In the genomic region with DNA sequence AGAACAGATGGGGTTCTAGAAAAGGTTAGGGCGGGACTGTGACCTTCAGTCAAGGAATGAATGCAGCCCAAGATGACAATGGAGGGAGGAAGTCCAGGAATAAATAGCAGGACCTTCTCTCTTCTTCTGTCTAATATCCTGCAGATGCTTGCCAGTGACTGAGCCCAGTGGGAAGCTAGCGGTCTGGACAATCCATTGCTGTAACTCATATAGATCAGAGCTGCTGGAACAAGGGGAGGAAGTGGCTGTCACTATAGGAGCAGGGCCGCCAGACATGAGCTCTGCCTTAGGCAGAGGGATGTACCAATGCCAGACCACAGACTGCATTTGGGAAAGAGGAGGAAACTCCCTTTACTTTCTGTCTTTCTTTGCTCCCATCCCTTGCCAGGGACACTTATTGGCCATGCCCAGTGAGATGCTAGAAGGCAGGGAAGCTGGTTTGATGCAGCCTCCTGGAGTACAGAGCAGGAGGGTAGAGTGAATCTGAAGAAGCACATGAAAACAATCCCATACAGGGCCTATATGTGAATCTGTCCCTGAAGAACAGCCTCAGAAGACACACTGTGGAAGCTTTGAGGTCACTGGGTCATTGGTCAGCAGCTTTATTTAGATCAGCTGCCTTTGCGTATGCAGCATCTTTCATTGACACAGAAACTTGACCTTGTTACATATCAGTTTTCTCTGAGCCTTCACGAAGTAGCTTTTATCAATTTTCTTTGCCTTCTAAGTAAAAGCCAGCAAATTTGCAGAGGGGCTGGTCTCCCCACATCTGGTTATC, we compare ENCODE assay signal across 11 cellular contexts.
"Had no signal": no experiment of that assay in that cellular context is flagged by ENCODE, and none has a peak within 500 bp of the region (broad histone marks: within the 10 kb centered on the region; RNA-seq: fewer than 3 reads in every experiment).

No MANE protein-coding gene starts in this region.

- H3K4me3 ChIP-seq: thoracic aorta had no signal

- DNase-seq: activated CD4-positive, alpha-beta memory T cell treated with anti-CD3 and anti-CD28 coated beads for 36 hours; activated T-cell treated with anti-CD3 and anti-CD28 coated beads, Interleukin-2, amount 50 U/mL, for 4 hours; effector CD4-positive, alpha-beta T cell; hypothalamus; natural killer cell; stimulated activated CD4-positive, alpha-beta T cell treated with anti-CD3 and anti-CD28 coated beads, Interleukin-2, amount 100 ng/mL, for 48 hours; stimulated activated CD8-positive, alpha-beta memory T cell treated with anti-CD3 and anti-CD28 coated beads, Interleukin-4, amount 100 ng/mL, for 48 hours; stimulated activated naive CD8-positive, alpha-beta T cell treated with anti-CD3 and anti-CD28 coated beads, Interleukin-15, amount 100 ng/mL, for 72 hours; T-helper 9 cell had no signal

- H3K9me3 ChIP-seq: thoracic aorta had no signal

- H3K27ac ChIP-seq: thoracic aorta had no signal

- H3K36me3 ChIP-seq: thoracic aorta had no signal

- ATAC-seq: activated T-cell treated with anti-CD3 and anti-CD28 coated beads, Interleukin-2, amount 50 U/mL, for 4 hours; natural killer cell; sciatic nerve; stimulated activated naive CD8-positive, alpha-beta T cell treated with anti-CD3 and anti-CD28 coated beads, Interleukin-15, amount 100 ng/mL, for 72 hours had no signal
